Comparison of ENCODE assay signal across 23 cellular contexts in genomic region chr11:72234514-72234830, GRCh38. TPM values are rescaled to one million over a fixed set of nuclear protein-coding genes. Genes with fewer than 3 reads are reported as not detected.
A peak's percentile ranks its signal among the peaks of the same experiment; 100 is the strongest.
DNase-seq lines count a peak whose midpoint lies in the region; ATAC-seq, FAIRE-seq and TF ChIP-seq lines count a peak whose summit lies in the region.
"Had no signal": no experiment of that assay in that cellular context is flagged by ENCODE, and none has a peak within 500 bp of the region (broad histone marks: within the 10 kb centered on the region; RNA-seq: fewer than 3 reads in every experiment).

No MANE protein-coding gene starts in this region.

- POLR2A ChIA-PET in RWPE1 (lab: Yijun Ruan, JAX; ENCODE audit: low non-redundant PET): no interaction called here

- no peak overlapping the region for H3K4me3 Mint-ChIP-seq in activated T-cell treated with anti-CD3 and anti-CD28 coated beads, Interleukin-2, amount 50 U/mL, for 72 hours
- H3K4me3 Mint-ChIP-seq in memory B cell (no peak overlapping the region), type B pancreatic cell (no peak overlapping the region)

- H3K4me1 Mint-ChIP-seq in activated T-cell treated with anti-CD3 and anti-CD28 coated beads, Interleukin-2, amount 50 U/mL, for 72 hours (ENCODE audit: low read depth): peaks cover 4% of the 10 kb centered on the region
- peaks cover 15% of the 10 kb centered on the region for H3K4me1 Mint-ChIP-seq in memory B cell
- H3K4me1 Mint-ChIP-seq in type B pancreatic cell (ENCODE audit: unreplicated experiment): peaks cover 11% of the 10 kb centered on the region

- H3K27ac Mint-ChIP-seq in activated T-cell treated with anti-CD3 and anti-CD28 coated beads, Interleukin-2, amount 50 U/mL, for 72 hours: peak overlapping the region; percentile 27
- H3K27ac Mint-ChIP-seq in memory B cell (peak overlapping the region; percentile 69), type B pancreatic cell (no peak overlapping the region)

- no peaks in the 10 kb centered on the region for H3K27me3 ChIP-seq in small intestine (ENCODE audit: control insufficient read depth in 2 of 2, insufficient read depth in 2 of 2, low read length in 2 of 2)
- H3K27me3 ChIP-seq: ovary, upper lobe of right lung had no signal

- TF ChIP-seq CTCF in RWPE1 (conservative IDR thresholded peaks at IDR 0.05; ENCODE audit: low read depth) (no peak), type B pancreatic cell (conservative IDR thresholded peaks at IDR 0.05) (no peak)

- ATAC-seq in activated T-cell treated with anti-CD3 and anti-CD28 coated beads, Interleukin-2, amount 50 U/mL, for 72 hours (replicated peaks in 1 of 2): no peak
- ATAC-seq in memory B cell (ENCODE audit: low read depth): no peak
- ATAC-seq: left ventricle myocardium superior, sciatic nerve, upper lobe of right lung had no signal

- H3K27me3 Mint-ChIP-seq in activated T-cell treated with anti-CD3 and anti-CD28 coated beads, Interleukin-2, amount 50 U/mL, for 72 hours (ENCODE audit: low read depth): peaks cover 8% of the 10 kb centered on the region
- H3K27me3 Mint-ChIP-seq in memory B cell: peaks cover 2% of the 10 kb centered on the region
- peaks cover 9% of the 10 kb centered on the region for H3K27me3 Mint-ChIP-seq in type B pancreatic cell

- H3K36me3 ChIP-seq in small intestine (ENCODE audit: control insufficient read depth in 2 of 2, insufficient read depth in 2 of 2, low read length in 2 of 2): peaks cover 17 to 31% of the 10 kb centered on the region in 2 donors
- H3K36me3 ChIP-seq: ovary had no signal

- H3K27ac ChIP-seq in RWPE1 (peak overlapping the region; percentile 62), small intestine (ENCODE audit: low read depth in 1 of 2, low read length in 1 of 2) (no peak overlapping the region)
- H3K27ac ChIP-seq: HL-60, ovary, upper lobe of right lung had no signal

- CTCF ChIA-PET in RWPE1 (lab: Yijun Ruan, JAX): no interaction called here

- WGBS in small intestine, 3 donors: 71 to 87% (median 84%) methylated on average over 3 of the region's 3 CpGs

- H3K9me3 Mint-ChIP-seq in activated T-cell treated with anti-CD3 and anti-CD28 coated beads, Interleukin-2, amount 50 U/mL, for 72 hours: no peaks in the 10 kb centered on the region
- H3K9me3 Mint-ChIP-seq in memory B cell (no peaks in the 10 kb centered on the region), type B pancreatic cell (no peaks in the 10 kb centered on the region)

- H3K36me3 Mint-ChIP-seq in activated T-cell treated with anti-CD3 and anti-CD28 coated beads, Interleukin-2, amount 50 U/mL, for 72 hours (ENCODE audit: insufficient read depth in 2 of 2): peaks cover 4% of the 10 kb centered on the region in 2 donors
- H3K36me3 Mint-ChIP-seq in memory B cell (peaks cover 18% of the 10 kb centered on the region), type B pancreatic cell (peaks cover 27% of the 10 kb centered on the region)

- H3K4me1 ChIP-seq in small intestine (ENCODE audit: control insufficient read depth in 2 of 2, insufficient read depth in 1 of 2, low read depth in 1 of 2, low read length in 1 of 2): no peaks in the 10 kb centered on the region

- no peak for DNase-seq in activated T-cell treated with anti-CD3 and anti-CD28 coated beads, Interleukin-2, amount 50 U/mL, for 72 hours
- no peak for DNase-seq in activated T-cell treated with anti-CD3 and anti-CD28 coated beads, Interleukin-2, amount 50 U/mL, for 48 hours
- DNase-seq in RWPE1 (ENCODE audit: low spot score) (no peak), memory B cell (ENCODE audit: low spot score in 2 of 2) (no peak), type B pancreatic cell (ENCODE audit: extremely low spot score, unreplicated experiment) (peak; percentile 42), kidney tubule cell (ENCODE audit: low spot score) (no peak), GM03348 (ENCODE audit: low spot score) (no peak), small intestine (no peak)
- DNase-seq: activated gamma-delta T cell; aorta; DMS79 treated with DMSO at 0.1 percent for 48 hours; effector CD8-positive, alpha-beta T cell; left ventricle myocardium superior; NCI-H146; NCI-H774; OCI-M1; ovary; SIG-M5; T-helper 2 cell had no signal

- no peak overlapping the region for H3K4me3 ChIP-seq in small intestine (ENCODE audit: low read depth in 1 of 2, low read length in 2 of 2)
- H3K4me3 ChIP-seq: ovary, upper lobe of right lung had no signal

- no peak for FAIRE-seq in small intestine (lab: Jason Lieb, UNC)

- no peaks in the 10 kb centered on the region for H3K9me3 ChIP-seq in small intestine (ENCODE audit: control insufficient read depth, low read depth)
- H3K9me3 ChIP-seq: ovary, upper lobe of right lung had no signal

RNA-seq across cellular contexts. Expression of gene PHOX2A, which starts 9.5 kb away (rescaled TPM):
- not detected for total RNA-seq in activated T-cell treated with anti-CD3 and anti-CD28 coated beads, Interleukin-2, amount 50 U/mL, for 72 hours
- 2.8 and 3.0 TPM in 2 replicates for total RNA-seq in type B pancreatic cell (ENCODE audit: low replicate concordance)
- 1 to 10 TPM in 1 of 3 donors, not detected in 2; 3.3 TPM for polyA plus RNA-seq in small intestine
- total RNA-seq: aorta, left ventricle myocardium superior, M059J, ovary, sciatic nerve, upper lobe of right lung had no signal
- polyA plus RNA-seq: aorta, ovary had no signal

RNA-seq across cellular contexts. Expression of gene INPPL1, which starts 9.9 kb away (rescaled TPM):
- total RNA-seq in activated T-cell treated with anti-CD3 and anti-CD28 coated beads, Interleukin-2, amount 50 U/mL, for 72 hours: 100 to 1,000 TPM; 147 to 154 TPM
- total RNA-seq in type B pancreatic cell (ENCODE audit: low replicate concordance): 179 and 231 TPM in 2 replicates
- 10 to 100 TPM; 43.2 to 63.7 (median 57.7) TPM for polyA plus RNA-seq in small intestine

RNA-seq across cellular contexts. Expression of gene FOLR2, which starts 17.9 kb away (rescaled TPM):
- total RNA-seq in activated T-cell treated with anti-CD3 and anti-CD28 coated beads, Interleukin-2, amount 50 U/mL, for 72 hours: not detected
- not detected in 2 replicates for total RNA-seq in type B pancreatic cell (ENCODE audit: low replicate concordance)
- polyA plus RNA-seq in small intestine: 10 to 100 TPM in 1 of 3 donors, 1 to 10 TPM in 1, under 1 TPM in 1; 0.67 to 24.2 (median 6.8) TPM
- total RNA-seq: M059J had no signal

RNA-seq across cellular contexts. Expression of gene FOLR1, which starts 42.5 kb away (rescaled TPM):
- not detected for total RNA-seq in activated T-cell treated with anti-CD3 and anti-CD28 coated beads, Interleukin-2, amount 50 U/mL, for 72 hours
- total RNA-seq in type B pancreatic cell (ENCODE audit: low replicate concordance): 2.7 and 6.7 TPM in 2 replicates
- under 1 TPM in 1 of 3 donors, not detected in 2; 0.19 TPM for polyA plus RNA-seq in small intestine
- total RNA-seq: aorta had no signal
- polyA plus RNA-seq: aorta had no signal
